1 cellular context compared by ENCODE assay signal in genomic region chr3:33318709-33319380, GRCh38.
TF ChIP-seq lines count a peak whose summit lies in the region.

No MANE protein-coding gene starts in this region.

TF ChIP-seq in K562, 482 proteins besides CTCF, POLR2A, EP300 and RAD21 (continued from another document):
- TF ChIP-seq CTCFL (IDR thresholded peaks at IDR 0.05; ENCODE audit: borderline replicate concordance, insufficient read depth, low read depth, low read length, poor library complexity, severe bottlenecking) (peak; percentile 31), THRA (IDR thresholded peaks at IDR 0.05) (no peak)
TF ChIP-seq in K562: peak in this region for 2.
